In genomic region chr7:44530990-44531389, GRCh38 we compare ENCODE assay signal across 2 cellular contexts.
TF ChIP-seq lines count a peak whose summit lies in the region.

No MANE protein-coding gene starts in this region.

TF ChIP-seq in HEK293T, 16 proteins besides CTCF, POLR2A, EP300 and RAD21:
- no peak for TF ChIP-seq BHLHE40 (IDR thresholded peaks at IDR 0.05; ENCODE audit: borderline replicate concordance)
- TF ChIP-seq PKNOX1 (IDR thresholded peaks at IDR 0.05): no peak
- no peak for TF ChIP-seq SP1 (IDR thresholded peaks at IDR 0.05)
- TF ChIP-seq FOXM1 (IDR thresholded peaks at IDR 0.05; ENCODE audit: borderline replicate concordance): no peak
- no peak for TF ChIP-seq NFRKB (IDR thresholded peaks at IDR 0.05)
- TF ChIP-seq LEF1 (IDR thresholded peaks at IDR 0.05; ENCODE audit: borderline replicate concordance): no peak
- no peak for TF ChIP-seq HDGF (IDR thresholded peaks at IDR 0.05; ENCODE audit: borderline replicate concordance)

TF ChIP-seq in GM12878, 131 proteins besides CTCF, POLR2A, EP300 and RAD21:
- no peak for TF ChIP-seq RCOR1 (conservative IDR thresholded peaks at IDR 0.05; ENCODE audit: low read depth, low read length)
- TF ChIP-seq NFYA (IDR thresholded peaks at IDR 0.05; ENCODE audit: borderline replicate concordance, low read depth, low read length): no peak
- TF ChIP-seq CHD4 (IDR thresholded peaks at IDR 0.05): no peak
- TF ChIP-seq CHD2 (IDR thresholded peaks at IDR 0.05; ENCODE audit: borderline replicate concordance, low read depth, low read length): no peak
- no peak for TF ChIP-seq CREM (IDR thresholded peaks at IDR 0.05; ENCODE audit: low read depth)
